ENCODE assay signal across 10 cellular contexts in genomic region chr2:190532581-190532980, GRCh38. TPM values are rescaled to one million over a fixed set of nuclear protein-coding genes. Genes with fewer than 3 reads are reported as not detected.
DNase-seq lines count a peak whose midpoint lies in the region; ATAC-seq, FAIRE-seq and TF ChIP-seq lines count a peak whose summit lies in the region.
"Had no signal": no experiment of that assay in that cellular context is flagged by ENCODE, and none has a peak within 500 bp of the region (broad histone marks: within the 10 kb centered on the region; RNA-seq: fewer than 3 reads in every experiment).

No MANE protein-coding gene starts in this region.

- H3K36me3 Mint-ChIP-seq in CD8-positive, alpha-beta T cell, result peaks cover 16% of the 10 kb centered on the region

- TF ChIP-seq CTCF in A673 (conservative IDR thresholded peaks at IDR 0.05; ENCODE audit: low read depth, low read length), result no peak
- TF ChIP-seq CTCF in CD8-positive, alpha-beta T cell (IDR thresholded peaks at IDR 0.05), result no peak

- DNase-seq in A673 (ENCODE audit: low spot score), result peak; percentile 33
- DNase-seq in CD8-positive, alpha-beta T cell, result no peak
- DNase-seq in NCI-H69 (lab: John Stamatoyannopoulos, UW), result peak; percentile 3
- DNase-seq in dermis blood vessel endothelial cell, result peak; percentile 10
- no peak for DNase-seq in effector CD4-positive, alpha-beta T cell
- no peak for DNase-seq in NCI-H187 (lab: John Stamatoyannopoulos, UW)
- DNase-seq in small intestine, result no peak
- DNase-seq in putamen (ENCODE audit: low spot score), result no peak

- H3K27me3 ChIP-seq in A673 (replicated peaks; ENCODE audit: insufficient read depth, low read depth, low read length, poor library complexity) (no peaks in the 10 kb centered on the region), small intestine (ENCODE audit: control insufficient read depth in 2 of 2, insufficient read depth in 2 of 2, low read length in 2 of 2) (no peaks in the 10 kb centered on the region)
- no peaks in the 10 kb centered on the region for H3K27me3 ChIP-seq in CD8-positive, alpha-beta T cell (ENCODE audit: insufficient read depth, low read length)

- no TSS peak for BruUV-seq in A673 (replicated peaks; lab: Mats Ljungman, UMichigan)

- peaks cover 83% of the 10 kb centered on the region for H3K4me1 Mint-ChIP-seq in CD8-positive, alpha-beta T cell (ENCODE audit: low read depth)

- H3K27ac ChIP-seq in A673 (ENCODE audit: low read depth, low read length, poor library complexity, severe bottlenecking), result no peak overlapping the region
- H3K27ac ChIP-seq in CD8-positive, alpha-beta T cell (ENCODE audit: low read depth, low read length), result no peak overlapping the region
- H3K27ac ChIP-seq in small intestine (ENCODE audit: low read depth in 1 of 2, low read length in 1 of 2), result no peak overlapping the region

- CTCF ChIA-PET in A673 (lab: Charles Lee), result no interaction called here
- CTCF ChIA-PET in CD8-positive, alpha-beta T cell (lab: Charles Lee), result interaction anchor here (0.6 to 1.8 kb wide), 2 partner anchors 19 to 125 kb away, joined by 3 to 5 read pairs; partner anchors contain the start of gene MFSD6

- peaks cover under 1% of the 10 kb centered on the region for H3K9me3 ChIP-seq in A673 (ENCODE audit: low read depth, low read length, poor library complexity, severe bottlenecking)
- no peaks in the 10 kb centered on the region for H3K9me3 ChIP-seq in CD8-positive, alpha-beta T cell (ENCODE audit: low read length)
- H3K9me3 ChIP-seq in small intestine (ENCODE audit: control insufficient read depth, low read depth), result no peaks in the 10 kb centered on the region

- H3K4me3 ChIP-seq in A673 (ENCODE audit: low read depth, low read length, poor library complexity, severe bottlenecking) (no peak overlapping the region), small intestine (ENCODE audit: low read depth in 1 of 2, low read length in 2 of 2) (no peak overlapping the region)
- no peak overlapping the region for H3K4me3 ChIP-seq in CD8-positive, alpha-beta T cell (ENCODE audit: low read depth, low read length)

- H3K27ac Mint-ChIP-seq in CD8-positive, alpha-beta T cell, result peak overlapping the region; percentile 100
- H3K27ac Mint-ChIP-seq: WTC11 had no signal

- H3K36me3 ChIP-seq in A673 (ENCODE audit: insufficient read depth, low read length, poor library complexity, severe bottlenecking) (no peaks in the 10 kb centered on the region), small intestine (ENCODE audit: control insufficient read depth in 2 of 2, insufficient read depth in 2 of 2, low read length in 2 of 2) (no peaks in the 10 kb centered on the region)
- H3K36me3 ChIP-seq in CD8-positive, alpha-beta T cell (ENCODE audit: insufficient read depth, low read length), result no peaks in the 10 kb centered on the region

- WGBS in small intestine, 3 donors, result 75 to 81% (median 80%) methylated on average over 4 of the region's 4 CpGs

- ATAC-seq in CD8-positive, alpha-beta T cell, result no peak
- ATAC-seq: WTC11 had no signal

- H3K4me3 Mint-ChIP-seq in CD8-positive, alpha-beta T cell, result peak overlapping the region; percentile 96

- intact Hi-C loops in A673 (cut with micrococcal nuclease; ENCODE audit: unreplicated experiment), result loop anchor here (5.0 kb wide), 1 partner anchor 115 kb away; the partner anchor contains the start of gene NAB1
- intact Hi-C loops in CD8-positive, alpha-beta T cell (cut with DNase I, micrococcal nuclease), result loop anchor here (2.0 to 10.0 kb wide), 14 partner anchors 16 to 1088 kb away; partner anchors contain the start of genes ANKAR (in 1 of the 2), GLS (in 1 of the 2), HIBCH (in 1 of the 2) and MFSD6 (in 1 of the 2)

- no peaks in the 10 kb centered on the region for H3K27me3 Mint-ChIP-seq in CD8-positive, alpha-beta T cell (ENCODE audit: low read depth)

- H3K4me1 ChIP-seq in A673 (ENCODE audit: insufficient read depth, low read length, poor library complexity, severe bottlenecking) (peaks cover 27% of the 10 kb centered on the region), small intestine (ENCODE audit: control insufficient read depth in 2 of 2, insufficient read depth in 1 of 2, low read depth in 1 of 2, low read length in 1 of 2) (peaks cover 2 to 4% of the 10 kb centered on the region in 2 donors)
- peaks cover 39% of the 10 kb centered on the region for H3K4me1 ChIP-seq in CD8-positive, alpha-beta T cell (ENCODE audit: insufficient read depth, low read length)

- FAIRE-seq in small intestine (lab: Jason Lieb, UNC), result no peak
- FAIRE-seq: islet of Langerhans had no signal

- POLR2A ChIA-PET in A673 (lab: Charles Lee; ENCODE audit: low non-redundant PET), result no interaction called here
- POLR2A ChIA-PET in CD8-positive, alpha-beta T cell (lab: Charles Lee), result interaction anchor here (1.0 to 3.3 kb wide), 4 partner anchors 16 to 349 kb away, joined by 3 to 42 read pairs (median 10); partner anchors contain the start of genes GLS and MFSD6

- peaks cover 10% of the 10 kb centered on the region for H3K9me3 Mint-ChIP-seq in CD8-positive, alpha-beta T cell

RNA-seq across cellular contexts. Expression of gene NEMP2, which starts 1.9 kb away (rescaled TPM):
- total RNA-seq in A673 (2021) (12.6 and 13.9 TPM in 2 replicates), dermis blood vessel endothelial cell (4.1 and 4.3 TPM in 2 replicates)
- total RNA-seq in CD8-positive, alpha-beta T cell, result 1 to 10 TPM; 7.2 to 7.8 TPM
- 1 to 10 TPM in 1 of 3 donors, under 1 TPM in 2; 0.45 to 1.4 (median 0.54) TPM for polyA plus RNA-seq in small intestine

Comparison
In these comparisons a context has a peak if more than half of its experiments do, and no peak if none do; other contexts are left out.
1. DNase-seq: peak in A673 (single experiment), NCI-H69 (single experiment) and dermis blood vessel endothelial cell (single experiment); none in CD8-positive, alpha-beta T cell (0 of 7), effector CD4-positive, alpha-beta T cell (single experiment), NCI-H187 (0 of 2), small intestine (single experiment) and putamen (single experiment).